1 cellular context compared by ENCODE assay signal in the genomic region with DNA sequence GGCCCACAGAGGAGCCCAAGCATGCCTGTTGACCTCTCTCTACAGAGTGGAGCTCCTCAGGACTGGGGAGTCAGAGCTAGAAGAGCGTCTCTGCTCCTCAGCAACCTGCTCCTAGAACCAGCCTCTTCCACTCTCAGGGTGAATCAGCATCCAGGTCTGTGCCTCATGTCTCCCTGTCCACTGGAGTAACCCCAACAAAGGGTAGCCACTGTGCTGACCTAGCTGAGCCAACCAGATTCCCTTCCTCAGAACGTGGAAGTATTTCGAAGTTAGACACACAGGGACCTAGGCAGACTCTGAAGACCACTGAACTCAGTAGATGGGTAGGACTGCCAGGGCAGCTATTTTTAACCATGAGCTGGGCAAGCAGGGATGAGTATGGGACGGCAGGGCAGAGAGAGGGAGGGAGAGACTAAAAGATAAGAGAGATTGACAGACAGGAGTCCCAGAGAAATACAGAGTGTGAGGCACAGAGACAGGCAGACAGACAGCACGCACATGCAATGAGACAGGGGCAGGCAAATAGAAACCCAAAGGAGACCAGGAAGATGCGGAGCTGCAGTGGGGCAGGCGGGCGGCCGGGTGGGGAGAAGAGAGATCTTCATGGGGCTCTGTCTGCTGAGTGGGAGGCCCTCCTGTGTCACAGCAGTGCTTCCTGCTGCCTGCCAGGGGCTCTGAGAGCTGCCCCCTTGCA.
TF ChIP-seq lines count a peak whose summit lies in the region.

No MANE protein-coding gene starts in this region.

TF ChIP-seq in K562, 482 proteins besides CTCF, POLR2A, EP300 and RAD21 (continued from another document):
- no peak for TF ChIP-seq CBX2 (IDR thresholded peaks at IDR 0.05; ENCODE audit: insufficient read depth, low read length, poor library complexity, severe bottlenecking)
